ENCODE assay signal across 8 cellular contexts in genomic region chr1:47179023-47179987, GRCh38. TPM values are rescaled to one million over a fixed set of nuclear protein-coding genes. Genes with fewer than 3 reads are reported as not detected.
DNase-seq lines count a peak whose midpoint lies in the region; ATAC-seq and TF ChIP-seq lines count a peak whose summit lies in the region.

No MANE protein-coding gene starts in this region.

- H3K4me3 ChIP-seq in OCI-LY1 (ENCODE audit: low read depth, low read length, poor library complexity, severe bottlenecking) = peak overlapping the region; percentile 25

- H3K4me2 ChIP-seq in OCI-LY1 (ENCODE audit: low read length) = peak overlapping the region; percentile 50

- no peaks in the 10 kb centered on the region for H3K9me2 ChIP-seq in OCI-LY1 (ENCODE audit: low read depth, low read length)

- H3K9me3 ChIP-seq in OCI-LY1 (ENCODE audit: low read length) = no peaks in the 10 kb centered on the region

- H3K27ac ChIP-seq in OCI-LY1 (ENCODE audit: low read depth, low read length, poor library complexity, severe bottlenecking) (no peak overlapping the region), epithelial cell of prostate (peak overlapping the region; percentile 51)

- H3K36me3 ChIP-seq in OCI-LY1 (ENCODE audit: insufficient read depth, low read length) = no peaks in the 10 kb centered on the region

- ATAC-seq in GM21528 (IDR thresholded peaks at IDR 0.05; ENCODE audit: low FRiP score, unreplicated experiment) = peak; percentile 82

- DNase-seq in DMS153 (lab: John Stamatoyannopoulos, UW) (peak; percentile 93), HuH-7 (ENCODE audit: low spot score) (peak; percentile 91), activated T-cell treated with anti-CD3 and anti-CD28 coated beads for 1 hour (ENCODE audit: low read depth) (peak; percentile 58), epithelial cell of prostate (ENCODE audit: low read depth, low spot score) (peak; percentile 78), mucosa of gallbladder (ENCODE audit: low spot score) (peak; percentile 91)
- DNase-seq in stimulated activated CD8-positive, alpha-beta memory T cell treated with anti-CD3 and anti-CD28 coated beads, Interleukin-4, amount 100 ng/mL, for 4 hours (ENCODE audit: low read depth in 2 of 2, low spot score in 1 of 2) = peak; percentile 23 to 30

- peak; percentile 78 for TF ChIP-seq CTCF in OCI-LY1 (IDR thresholded peaks at IDR 0.05; ENCODE audit: low read length)

- H3K4me1 ChIP-seq in OCI-LY1 (ENCODE audit: insufficient read depth, low read length, severe bottlenecking) = peaks cover 5% of the 10 kb centered on the region

- H3F3A ChIP-seq in OCI-LY1 (ENCODE audit: insufficient read depth, low read length) = no peaks in the 10 kb centered on the region

- no peaks in the 10 kb centered on the region for H3K79me2 ChIP-seq in OCI-LY1 (ENCODE audit: insufficient read depth, low read length)

- no peaks in the 10 kb centered on the region for H4K20me1 ChIP-seq in OCI-LY1 (ENCODE audit: insufficient read depth, low read length)

- H3K9ac ChIP-seq in OCI-LY1 (ENCODE audit: low read length) = peak overlapping the region; percentile 7; the same call in 1 of the 2 replicates

- H2AFZ ChIP-seq in OCI-LY1 (ENCODE audit: low read length) = no peak overlapping the region

- no peaks in the 10 kb centered on the region for H3K27me3 ChIP-seq in OCI-LY1 (ENCODE audit: insufficient read depth, low read length)

RNA-seq across cellular contexts. Expression of gene PDZK1IP1, which starts 10.5 kb away (rescaled TPM):
- 91.1 TPM for total RNA-seq in mucosa of gallbladder

RNA-seq across cellular contexts. Expression of gene CYP4A22, which starts 42.1 kb away (rescaled TPM):
- total RNA-seq in mucosa of gallbladder = 0.86 TPM

RNA-seq across cellular contexts. Expression of gene TAL1, which starts 52.7 kb away (rescaled TPM):
- total RNA-seq in mucosa of gallbladder = 6.0 TPM

Comparison
In these comparisons a context has a peak if more than half of its experiments do, and no peak if none do; other contexts are left out.
1. DNase-seq: peak in every context shown above with its lines; median percentile 93 in DMS153; 91 in HuH-7; 91 in mucosa of gallbladder; 78 in epithelial cell of prostate; 58 in activated T-cell treated with anti-CD3 and anti-CD28 coated beads for 1 hour; 26 in stimulated activated CD8-positive, alpha-beta memory T cell treated with anti-CD3 and anti-CD28 coated beads, Interleukin-4, amount 100 ng/mL, for 4 hours.